In the genomic region with DNA sequence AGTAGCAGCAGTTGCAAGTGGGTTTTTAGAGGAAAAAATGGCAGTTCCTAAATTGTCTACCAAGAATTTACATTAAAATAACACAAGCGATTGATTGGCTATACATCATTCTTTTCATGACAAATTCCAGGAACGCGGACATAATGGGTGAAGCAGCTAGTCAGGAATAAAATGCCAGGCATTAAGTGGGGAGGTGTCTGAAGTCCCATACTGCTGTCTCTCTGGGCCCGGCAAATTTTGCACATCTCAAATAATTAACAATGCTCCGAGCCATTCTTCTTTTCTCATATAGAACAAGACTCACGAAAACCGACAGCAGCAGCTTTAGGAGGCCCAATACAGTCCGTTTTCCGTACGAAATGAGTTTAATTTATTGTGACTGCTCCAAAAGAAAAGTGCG, we compare ENCODE assay signal across 8 cellular contexts. TPM values are rescaled to one million over a fixed set of nuclear protein-coding genes. Genes with fewer than 3 reads are reported as not detected.
DNase-seq lines count a peak whose midpoint lies in the region; ATAC-seq and TF ChIP-seq lines count a peak whose summit lies in the region.

No MANE protein-coding gene starts in this region.

- no peaks in the 10 kb centered on the region; a peak in 1 of 5 replicates for H3K9me3 Mint-ChIP-seq in H9

- no CpG with 5 or more reads among the region's 11 CpGs for WGBS in H9 (ENCODE audit: extremely low coverage, insufficient read length, low lambda C conversion rate)

- no peak overlapping the region for H4K91ac ChIP-seq in H9 (ENCODE audit: insufficient read length, low read depth, low read length)

- H3K36me3 Mint-ChIP-seq in H9 (ENCODE audit: insufficient read depth in 1 of 3, low read depth in 3 of 3) (peaks cover 8 to 36% (median 18%) of the 10 kb centered on the region in 3 experiments), T-helper 17 cell (ENCODE audit: low read depth) (peaks cover 11% of the 10 kb centered on the region)

- no peak overlapping the region for H4K5ac ChIP-seq in H9 (ENCODE audit: insufficient read length, low read depth, low read length)

- H4K8ac ChIP-seq in H9 (replicated peaks; ENCODE audit: insufficient read length, low read depth, low read length) = no peak overlapping the region

- no peak overlapping the region for H2BK5ac ChIP-seq in H9 (ENCODE audit: insufficient read length, low read length)

- H3K14ac ChIP-seq in H9 (ENCODE audit: insufficient read depth, low read length) = no peak overlapping the region

- peak overlapping the region; percentile 84 to 99 for H3K4me3 ChIP-seq in foreskin fibroblast (ENCODE audit: low read depth in 1 of 2, low read length in 2 of 2)
- peak overlapping the region; percentile 92 for H3K4me3 ChIP-seq in skeletal muscle satellite cell (ENCODE audit: low read length)

- no peak overlapping the region for H3K56ac ChIP-seq in H9 (ENCODE audit: insufficient read length, low read depth, low read length)

- no peak overlapping the region for H3T11ph ChIP-seq in H9 (ENCODE audit: low read length)

- H2BK20ac ChIP-seq in H9 (ENCODE audit: low read depth, low read length, poor library complexity, severe bottlenecking) = no peak overlapping the region

- H3K4me1 ChIP-seq in H9 (ENCODE audit: insufficient read depth, low read length) (peaks cover 4% of the 10 kb centered on the region; the same call in 1 of the 2 replicates), skeletal muscle satellite cell (ENCODE audit: control insufficient read depth, insufficient read depth, low read length) (peaks cover 48% of the 10 kb centered on the region)

- H3K9ac ChIP-seq in H9 (ENCODE audit: extremely low read depth, insufficient read length, low read length) (peak overlapping the region; percentile 85), skeletal muscle satellite cell (ENCODE audit: low read depth, low read length) (peak overlapping the region; percentile 97)

- H3K23me2 ChIP-seq in H9 (ENCODE audit: insufficient read length, low read depth, low read length, poor library complexity, severe bottlenecking) = peaks cover 12% of the 10 kb centered on the region

- DNase-seq in H9 (no peak), T-helper 17 cell (no peak), foreskin fibroblast (no peak)

- H3K27ac Mint-ChIP-seq in H9 (peak overlapping the region; percentile 32 to 99 (median 99); a peak in 4 of 7 replicates), T-helper 17 cell (peak overlapping the region; percentile 99)

- H2BK12ac ChIP-seq in H9 (ENCODE audit: insufficient read length, low read depth, low read length) = no peak overlapping the region

- H3K18ac ChIP-seq in H9 (ENCODE audit: insufficient read length, low read depth, low read length) = no peak overlapping the region

- peak overlapping the region; percentile 95 for H3K4me2 ChIP-seq in H9 (ENCODE audit: insufficient read depth, insufficient read length, low read length)
- H3K4me2 ChIP-seq in skeletal muscle satellite cell (ENCODE audit: low read length) = peak overlapping the region; percentile 88

- no peak overlapping the region for H2AK5ac ChIP-seq in H9 (ENCODE audit: insufficient read length, low read length)

- no peak overlapping the region for H3K27ac ChIP-seq in H9 (ENCODE audit: insufficient read length, low read depth, low read length)

- H3K27me3 Mint-ChIP-seq in H9 (ENCODE audit: low read depth) = no peaks in the 10 kb centered on the region
- no peaks in the 10 kb centered on the region for H3K27me3 Mint-ChIP-seq in T-helper 17 cell

- H3K4me1 Mint-ChIP-seq in H9 (peaks cover 20 to 23% of the 10 kb centered on the region in 2 experiments), T-helper 17 cell (peaks cover 32% of the 10 kb centered on the region)

- H2AFZ ChIP-seq in H9 (ENCODE audit: low read length) = no peak overlapping the region

- H3K27me3 ChIP-seq in H9 (ENCODE audit: insufficient read depth, low read length) (no peaks in the 10 kb centered on the region), skeletal muscle satellite cell (ENCODE audit: control insufficient read depth, insufficient read depth, low read length) (no peaks in the 10 kb centered on the region)

- H3K9me3 ChIP-seq in H9 (ENCODE audit: control insufficient read depth, low read depth, low read length) = no peaks in the 10 kb centered on the region
- H3K9me3 ChIP-seq in T-helper 17 cell (ENCODE audit: control insufficient read depth, low read length, poor library complexity, severe bottlenecking) = no peaks in the 10 kb centered on the region
- H3K9me3 ChIP-seq in skeletal muscle satellite cell (replicated peaks; ENCODE audit: low read length) = no peaks in the 10 kb centered on the region

- no peaks in the 10 kb centered on the region for H4K20me1 ChIP-seq in H9 (ENCODE audit: control insufficient read depth, insufficient read depth, insufficient read length)

- H3K23ac ChIP-seq in H9 (ENCODE audit: insufficient read length, low read depth, low read length) = no peak overlapping the region

- no peaks in the 10 kb centered on the region for H3K79me1 ChIP-seq in H9 (ENCODE audit: insufficient read depth, low read depth, low read length, poor library complexity, severe bottlenecking)

- H3K4me3 Mint-ChIP-seq in H9 = peak overlapping the region; percentile 99
- H3K4me3 Mint-ChIP-seq in T-helper 17 cell = peak overlapping the region; percentile 96

- ATAC-seq in T-helper 17 cell (no peak), esophagus mucosa (no peak), HG03565 (IDR thresholded peaks at IDR 0.05; ENCODE audit: unreplicated experiment) (no peak), GM18520 (IDR thresholded peaks at IDR 0.05; ENCODE audit: unreplicated experiment) (no peak), GM18511 (IDR thresholded peaks at IDR 0.05; ENCODE audit: unreplicated experiment) (no peak)

- no peak overlapping the region for H3K4ac ChIP-seq in H9 (ENCODE audit: low read depth, low read length)

- H3K79me2 ChIP-seq in H9 (ENCODE audit: insufficient read depth, low read length) = peaks cover 12% of the 10 kb centered on the region; the same call in 1 of the 2 replicates

- peaks cover 18% of the 10 kb centered on the region for H3K36me3 ChIP-seq in skeletal muscle satellite cell (ENCODE audit: insufficient read depth, low read length)

- H2BK15ac ChIP-seq in H9 (ENCODE audit: low read depth, low read length) = no peak overlapping the region

- no peak overlapping the region for H2BK120ac ChIP-seq in H9 (ENCODE audit: low read depth, low read length, poor library complexity, severe bottlenecking)

- TF ChIP-seq CTCF in H9 (conservative IDR thresholded peaks at IDR 0.05) (no peak), foreskin fibroblast (IDR thresholded peaks at IDR 0.05; ENCODE audit: low read depth, low read length) (no peak)

RNA-seq across cellular contexts. Expression of a gene that starts 0.7 kb away (rescaled TPM):
- total RNA-seq in H9 (2021) (205 and 207 TPM in 2 replicates), T-helper 17 cell (100 to 1,000 TPM; 209 to 250 TPM), esophagus mucosa (129 TPM)
- 169 and 188 TPM in 2 replicates for total RNA-seq in skeletal muscle satellite cell (2012; rRNA removed)

RNA-seq across cellular contexts. Expression of a gene that starts 0.9 kb away (rescaled TPM):
- total RNA-seq in H9 (2021) (24.5 and 27.9 TPM in 2 replicates), T-helper 17 cell (10 to 100 TPM; 30.0 to 34.5 TPM), esophagus mucosa (15.1 TPM)
- 76.9 and 77.3 TPM in 2 replicates for total RNA-seq in skeletal muscle satellite cell (2012; rRNA removed)

RNA-seq across cellular contexts. Expression of a gene that starts 15.3 kb away (rescaled TPM):
- total RNA-seq in H9 (2021) = 26.1 and 26.3 TPM in 2 replicates
- total RNA-seq in T-helper 17 cell = 10 to 100 TPM; 25.7 to 34.0 TPM
- 12.7 and 13.2 TPM in 2 replicates for total RNA-seq in skeletal muscle satellite cell (2012; rRNA removed)
- 5.7 TPM for total RNA-seq in esophagus mucosa

RNA-seq across cellular contexts. Expression of a gene that starts 21.0 kb away (rescaled TPM):
- total RNA-seq in H9 (2021) (38.6 and 43.2 TPM in 2 replicates), T-helper 17 cell (10 to 100 TPM in 1 of 2 donors, 1 to 10 TPM in 1; 7.4 to 10.3 TPM), esophagus mucosa (10.3 TPM)
- total RNA-seq in skeletal muscle satellite cell (2012; rRNA removed) = 23.3 and 28.2 TPM in 2 replicates

RNA-seq across cellular contexts. Expression of a gene that starts 33.5 kb away (rescaled TPM):
- total RNA-seq in H9 (2021) (1,963 and 2,022 TPM in 2 replicates), T-helper 17 cell (1,000 to 10,000 TPM; 3,969 to 4,133 TPM), esophagus mucosa (1,410 TPM)
- total RNA-seq in skeletal muscle satellite cell (2012; rRNA removed) = 3,192 and 4,996 TPM in 2 replicates
